1 cellular context compared by ENCODE assay signal in genomic region chr10:96857613-96858012, GRCh38.
TF ChIP-seq lines count a peak whose summit lies in the region.

No MANE protein-coding gene starts in this region.

TF ChIP-seq in K562, 482 proteins besides CTCF, POLR2A, EP300 and RAD21:
- no peak for TF ChIP-seq ZNF23 (CRISPR knock-in tag; IDR thresholded peaks at IDR 0.05)
- TF ChIP-seq UBTF (IDR thresholded peaks at IDR 0.05; ENCODE audit: borderline replicate concordance in 1 of 2, low read depth in 2 of 2, low read length in 2 of 2), result no peak
- TF ChIP-seq ZEB2 (IDR thresholded peaks at IDR 0.05), result no peak
- TF ChIP-seq CREM (IDR thresholded peaks at IDR 0.05; ENCODE audit: low read depth), result no peak
- TF ChIP-seq MYNN (IDR thresholded peaks at IDR 0.05), result no peak
- no peak for TF ChIP-seq MYNN (CRISPR knock-in tag; IDR thresholded peaks at IDR 0.05)
